In the genomic region with DNA sequence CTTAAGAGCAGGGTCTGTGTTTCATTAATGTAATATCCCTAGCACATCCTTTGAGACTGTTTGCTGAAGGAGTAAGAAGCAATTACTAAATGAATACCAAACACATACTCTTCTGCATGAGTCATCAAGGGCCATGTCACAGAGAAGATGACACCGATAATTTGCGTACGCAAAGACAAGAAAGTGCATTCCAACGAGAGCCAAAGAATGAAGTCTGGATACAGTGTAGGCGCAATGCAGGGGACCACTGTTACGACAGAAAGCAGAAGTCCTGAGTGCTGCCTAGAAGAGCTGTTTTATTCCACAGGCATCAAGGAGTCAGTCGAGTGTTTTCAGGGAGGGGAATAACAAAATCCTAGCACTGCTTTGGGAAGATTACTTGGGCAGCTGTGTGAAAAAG, we compare ENCODE assay signal across 1 cellular context.
TF ChIP-seq lines count a peak whose summit lies in the region.

No MANE protein-coding gene starts in this region.

TF ChIP-seq in K562, 482 proteins besides CTCF, POLR2A, EP300 and RAD21 (continued from another document and continues in another):
- no peak for TF ChIP-seq ZFX (CRISPR knock-in tag; IDR thresholded peaks at IDR 0.05)
- TF ChIP-seq ZBTB8A (IDR thresholded peaks at IDR 0.05; ENCODE audit: partially characterized antibody): no peak
- no peak for TF ChIP-seq CREB3 (tag; conservative IDR thresholded peaks at IDR 0.05; ENCODE audit: low read depth)
- no peak for TF ChIP-seq SNRNP70 (optimal IDR thresholded peaks at IDR 0.05; ENCODE audit: low read depth, low read length)
- no peak for TF ChIP-seq ZFP36 (IDR thresholded peaks at IDR 0.05; ENCODE audit: low read depth, low read length, partially characterized antibody)
- no peak for TF ChIP-seq WHSC1 (IDR thresholded peaks at IDR 0.05; ENCODE audit: low read length)
- no peak for TF ChIP-seq ERF (CRISPR knock-in tag; IDR thresholded peaks at IDR 0.05)
- peak; percentile 31; the same call in 1 of the 2 replicates for TF ChIP-seq SOX6 (IDR thresholded peaks at IDR 0.05)
- TF ChIP-seq, protein P1, sequence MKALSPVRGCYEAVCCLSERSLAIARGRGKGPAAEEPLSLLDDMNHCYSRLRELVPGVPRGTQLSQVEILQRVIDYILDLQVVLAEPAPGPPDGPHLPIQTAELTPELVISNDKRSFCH (CRISPR knock-in tag; IDR thresholded peaks at IDR 0.05): no peak
- TF ChIP-seq, protein P1 (tag; IDR thresholded peaks at IDR 0.05): no peak
- TF ChIP-seq JUN (IDR thresholded peaks at IDR 0.05; ENCODE audit: borderline replicate concordance, low read depth, low read length): peak; percentile 85
- TF ChIP-seq JUN (CRISPR knock-in tag; IDR thresholded peaks at IDR 0.05; ENCODE audit: borderline replicate concordance): no peak
- no peak for TF ChIP-seq PRDM10 (IDR thresholded peaks at IDR 0.05; ENCODE audit: partially characterized antibody)
- TF ChIP-seq PKNOX1 (IDR thresholded peaks at IDR 0.05): peak; percentile 54
- TF ChIP-seq HDGF (IDR thresholded peaks at IDR 0.05): no peak
- TF ChIP-seq, protein P2, sequence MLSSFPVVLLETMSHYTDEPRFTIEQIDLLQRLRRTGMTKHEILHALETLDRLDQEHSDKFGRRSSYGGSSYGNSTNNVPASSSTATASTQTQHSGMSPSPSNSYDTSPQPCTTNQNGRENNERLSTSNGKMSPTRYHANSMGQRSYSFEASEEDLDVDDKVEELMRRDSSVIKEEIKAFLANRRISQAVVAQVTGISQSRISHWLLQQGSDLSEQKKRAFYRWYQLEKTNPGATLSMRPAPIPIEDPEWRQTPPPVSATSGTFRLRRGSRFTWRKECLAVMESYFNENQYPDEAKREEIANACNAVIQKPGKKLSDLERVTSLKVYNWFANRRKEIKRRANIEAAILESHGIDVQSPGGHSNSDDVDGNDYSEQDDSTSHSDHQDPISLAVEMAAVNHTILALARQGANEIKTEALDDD (IDR thresholded peaks at IDR 0.05): no peak
- TF ChIP-seq COPS2 (conservative IDR thresholded peaks at IDR 0.05): no peak
- TF ChIP-seq IFI16 (CRISPR knock-in tag; IDR thresholded peaks at IDR 0.05): no peak
- peak in 1 of 2 experiments; percentile 54; a peak in 2 of 4 replicates for TF ChIP-seq TEAD1 (CRISPR knock-in tag; IDR thresholded peaks at IDR 0.05)
- no peak for TF ChIP-seq ZNF583 (CRISPR knock-in tag; IDR thresholded peaks at IDR 0.05)
- TF ChIP-seq, protein P3, sequence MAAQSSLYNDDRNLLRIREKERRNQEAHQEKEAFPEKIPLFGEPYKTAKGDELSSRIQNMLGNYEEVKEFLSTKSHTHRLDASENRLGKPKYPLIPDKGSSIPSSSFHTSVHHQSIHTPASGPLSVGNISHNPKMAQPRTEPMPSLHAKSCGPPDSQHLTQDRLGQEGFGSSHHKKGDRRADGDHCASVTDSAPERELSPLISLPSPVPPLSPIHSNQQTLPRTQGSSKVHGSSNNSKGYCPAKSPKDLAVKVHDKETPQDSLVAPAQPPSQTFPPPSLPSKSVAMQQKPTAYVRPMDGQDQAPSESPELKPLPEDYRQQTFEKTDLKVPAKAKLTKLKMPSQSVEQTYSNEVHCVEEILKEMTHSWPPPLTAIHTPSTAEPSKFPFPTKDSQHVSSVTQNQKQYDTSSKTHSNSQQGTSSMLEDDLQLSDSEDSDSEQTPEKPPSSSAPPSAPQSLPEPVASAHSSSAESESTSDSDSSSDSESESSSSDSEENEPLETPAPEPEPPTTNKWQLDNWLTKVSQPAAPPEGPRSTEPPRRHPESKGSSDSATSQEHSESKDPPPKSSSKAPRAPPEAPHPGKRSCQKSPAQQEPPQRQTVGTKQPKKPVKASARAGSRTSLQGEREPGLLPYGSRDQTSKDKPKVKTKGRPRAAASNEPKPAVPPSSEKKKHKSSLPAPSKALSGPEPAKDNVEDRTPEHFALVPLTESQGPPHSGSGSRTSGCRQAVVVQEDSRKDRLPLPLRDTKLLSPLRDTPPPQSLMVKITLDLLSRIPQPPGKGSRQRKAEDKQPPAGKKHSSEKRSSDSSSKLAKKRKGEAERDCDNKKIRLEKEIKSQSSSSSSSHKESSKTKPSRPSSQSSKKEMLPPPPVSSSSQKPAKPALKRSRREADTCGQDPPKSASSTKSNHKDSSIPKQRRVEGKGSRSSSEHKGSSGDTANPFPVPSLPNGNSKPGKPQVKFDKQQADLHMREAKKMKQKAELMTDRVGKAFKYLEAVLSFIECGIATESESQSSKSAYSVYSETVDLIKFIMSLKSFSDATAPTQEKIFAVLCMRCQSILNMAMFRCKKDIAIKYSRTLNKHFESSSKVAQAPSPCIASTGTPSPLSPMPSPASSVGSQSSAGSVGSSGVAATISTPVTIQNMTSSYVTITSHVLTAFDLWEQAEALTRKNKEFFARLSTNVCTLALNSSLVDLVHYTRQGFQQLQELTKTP (IDR thresholded peaks at IDR 0.05; ENCODE audit: low read depth in 1 of 2, partially characterized antibody in 2 of 2): no peak
- TF ChIP-seq SPI1 (IDR thresholded peaks at IDR 0.05; ENCODE audit: borderline replicate concordance, low read depth, low read length): peak; percentile 80
- TF ChIP-seq MECOM (CRISPR knock-in tag; IDR thresholded peaks at IDR 0.05): peak; percentile 61; the same call in 1 of the 2 replicates
- 0 out of 2 replicates have a peak, but pooled peaks have one; percentile 41 for TF ChIP-seq NFE2 (IDR thresholded peaks at IDR 0.05; ENCODE audit: low read depth)
- peak; percentile 96 for TF ChIP-seq JUND (IDR thresholded peaks at IDR 0.05; ENCODE audit: borderline replicate concordance, low read depth, low read length)
- peak; percentile 97 for TF ChIP-seq JUND (tag; IDR thresholded peaks at IDR 0.05; ENCODE audit: borderline replicate concordance, low read depth, low read length)
- no peak for TF ChIP-seq ZNF444 (CRISPR knock-in tag; IDR thresholded peaks at IDR 0.05)
- TF ChIP-seq ZNF511 (CRISPR knock-in tag; IDR thresholded peaks at IDR 0.05): no peak
- peak in 1 of 2 experiments; percentile 74; a peak in 2 of 4 replicates for TF ChIP-seq RCOR1 (IDR thresholded peaks at IDR 0.05; ENCODE audit: borderline replicate concordance in 1 of 2, low read depth in 2 of 2, low read length in 2 of 2)
- TF ChIP-seq FOXK2 (conservative IDR thresholded peaks at IDR 0.05 in 1 of 2, IDR thresholded peaks at IDR 0.05 in 1 of 2; ENCODE audit: low read depth in 2 of 2): no peak
- TF ChIP-seq CTBP1 (IDR thresholded peaks at IDR 0.05; ENCODE audit: borderline replicate concordance): peak; percentile 96
- no peak for TF ChIP-seq MGA (IDR thresholded peaks at IDR 0.05)
